In genomic region chr2:173092844-173093402, GRCh38 we compare ENCODE assay signal across 12 cellular contexts.
"Had no signal": no experiment of that assay in that cellular context is flagged by ENCODE, and none has a peak within 500 bp of the region (broad histone marks: within the 10 kb centered on the region; RNA-seq: fewer than 3 reads in every experiment).

No MANE protein-coding gene starts in this region.

- H3K36me3 ChIP-seq: ovary had no signal

- DNase-seq: activated CD4-positive, alpha-beta T cell treated with anti-CD3 and anti-CD28 coated beads, Interleukin-2, amount 50 U/mL, for 4 hours; activated effector memory CD4-positive, alpha-beta T cell treated with Interleukin-2 at 50 U/mL for 16 hours; activated T-cell treated with anti-CD3 and anti-CD28 coated beads, Interleukin-2, amount 50 U/mL, for 1 hour; body of pancreas; effector memory CD4-positive, alpha-beta T cell; left lung; ovary; substantia nigra; upper lobe of right lung had no signal

- H3K27me3 ChIP-seq: body of pancreas, left lung, ovary, upper lobe of right lung had no signal

- H3K27me3 Mint-ChIP-seq: memory B cell had no signal

- H3K27ac Mint-ChIP-seq: activated naive CD4-positive, alpha-beta T cell treated with anti-CD3 and anti-CD28 coated beads, Interleukin-2, amount 50 U/mL, for 24 hours; memory B cell had no signal

- H3K36me3 Mint-ChIP-seq: activated naive CD4-positive, alpha-beta T cell treated with anti-CD3 and anti-CD28 coated beads, Interleukin-2, amount 50 U/mL, for 24 hours had no signal

- H3K27ac ChIP-seq: body of pancreas, left lung had no signal

- H3K4me3 Mint-ChIP-seq: activated naive CD4-positive, alpha-beta T cell treated with anti-CD3 and anti-CD28 coated beads, Interleukin-2, amount 50 U/mL, for 24 hours; memory B cell had no signal

- H3K4me1 Mint-ChIP-seq: activated naive CD4-positive, alpha-beta T cell treated with anti-CD3 and anti-CD28 coated beads, Interleukin-2, amount 50 U/mL, for 24 hours; memory B cell had no signal

- H3K9me3 ChIP-seq: body of pancreas, left lung, ovary, upper lobe of right lung had no signal

- H3K4me3 ChIP-seq: body of pancreas, left lung, ovary, smooth muscle cell, upper lobe of right lung had no signal

- H3K9me3 Mint-ChIP-seq: activated naive CD4-positive, alpha-beta T cell treated with anti-CD3 and anti-CD28 coated beads, Interleukin-2, amount 50 U/mL, for 24 hours; memory B cell had no signal

- ATAC-seq: body of pancreas, left lung, upper lobe of right lung had no signal
